ENCODE assay signal across 1 cellular context in the genomic region with DNA sequence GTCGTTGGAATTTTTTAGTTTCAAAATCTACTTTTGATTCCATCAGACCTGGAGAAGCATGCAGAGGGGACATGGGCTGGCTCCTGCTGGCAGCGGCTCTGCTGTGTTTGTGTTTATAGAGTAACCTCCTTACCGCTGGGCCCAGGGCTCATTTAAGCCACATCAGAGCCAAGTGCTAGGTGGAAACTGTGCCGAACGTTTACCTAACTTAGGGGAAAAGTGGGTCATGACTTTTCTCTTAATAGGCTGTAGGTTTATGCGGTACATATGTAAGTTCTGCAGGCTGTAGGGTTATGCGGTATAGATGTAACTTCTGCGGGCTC.
TF ChIP-seq lines count a peak whose summit lies in the region.

No MANE protein-coding gene starts in this region.

TF ChIP-seq in H1, 55 proteins besides CTCF, POLR2A, EP300 and RAD21:
- TF ChIP-seq RBBP5 (IDR thresholded peaks at IDR 0.05; ENCODE audit: borderline replicate concordance, low read depth, low read length) = no peak
- TF ChIP-seq SP1 (IDR thresholded peaks at IDR 0.05; ENCODE audit: low read depth, low read length) = no peak
- TF ChIP-seq HDAC6 (IDR thresholded peaks at IDR 0.05; ENCODE audit: low read depth, low read length) = no peak
- no peak for TF ChIP-seq SAP30 (IDR thresholded peaks at IDR 0.05; ENCODE audit: insufficient read depth, insufficient replicate concordance, low read length)
- TF ChIP-seq TEAD4 (IDR thresholded peaks at IDR 0.05; ENCODE audit: low read depth, low read length) = no peak
- TF ChIP-seq, protein P1, sequence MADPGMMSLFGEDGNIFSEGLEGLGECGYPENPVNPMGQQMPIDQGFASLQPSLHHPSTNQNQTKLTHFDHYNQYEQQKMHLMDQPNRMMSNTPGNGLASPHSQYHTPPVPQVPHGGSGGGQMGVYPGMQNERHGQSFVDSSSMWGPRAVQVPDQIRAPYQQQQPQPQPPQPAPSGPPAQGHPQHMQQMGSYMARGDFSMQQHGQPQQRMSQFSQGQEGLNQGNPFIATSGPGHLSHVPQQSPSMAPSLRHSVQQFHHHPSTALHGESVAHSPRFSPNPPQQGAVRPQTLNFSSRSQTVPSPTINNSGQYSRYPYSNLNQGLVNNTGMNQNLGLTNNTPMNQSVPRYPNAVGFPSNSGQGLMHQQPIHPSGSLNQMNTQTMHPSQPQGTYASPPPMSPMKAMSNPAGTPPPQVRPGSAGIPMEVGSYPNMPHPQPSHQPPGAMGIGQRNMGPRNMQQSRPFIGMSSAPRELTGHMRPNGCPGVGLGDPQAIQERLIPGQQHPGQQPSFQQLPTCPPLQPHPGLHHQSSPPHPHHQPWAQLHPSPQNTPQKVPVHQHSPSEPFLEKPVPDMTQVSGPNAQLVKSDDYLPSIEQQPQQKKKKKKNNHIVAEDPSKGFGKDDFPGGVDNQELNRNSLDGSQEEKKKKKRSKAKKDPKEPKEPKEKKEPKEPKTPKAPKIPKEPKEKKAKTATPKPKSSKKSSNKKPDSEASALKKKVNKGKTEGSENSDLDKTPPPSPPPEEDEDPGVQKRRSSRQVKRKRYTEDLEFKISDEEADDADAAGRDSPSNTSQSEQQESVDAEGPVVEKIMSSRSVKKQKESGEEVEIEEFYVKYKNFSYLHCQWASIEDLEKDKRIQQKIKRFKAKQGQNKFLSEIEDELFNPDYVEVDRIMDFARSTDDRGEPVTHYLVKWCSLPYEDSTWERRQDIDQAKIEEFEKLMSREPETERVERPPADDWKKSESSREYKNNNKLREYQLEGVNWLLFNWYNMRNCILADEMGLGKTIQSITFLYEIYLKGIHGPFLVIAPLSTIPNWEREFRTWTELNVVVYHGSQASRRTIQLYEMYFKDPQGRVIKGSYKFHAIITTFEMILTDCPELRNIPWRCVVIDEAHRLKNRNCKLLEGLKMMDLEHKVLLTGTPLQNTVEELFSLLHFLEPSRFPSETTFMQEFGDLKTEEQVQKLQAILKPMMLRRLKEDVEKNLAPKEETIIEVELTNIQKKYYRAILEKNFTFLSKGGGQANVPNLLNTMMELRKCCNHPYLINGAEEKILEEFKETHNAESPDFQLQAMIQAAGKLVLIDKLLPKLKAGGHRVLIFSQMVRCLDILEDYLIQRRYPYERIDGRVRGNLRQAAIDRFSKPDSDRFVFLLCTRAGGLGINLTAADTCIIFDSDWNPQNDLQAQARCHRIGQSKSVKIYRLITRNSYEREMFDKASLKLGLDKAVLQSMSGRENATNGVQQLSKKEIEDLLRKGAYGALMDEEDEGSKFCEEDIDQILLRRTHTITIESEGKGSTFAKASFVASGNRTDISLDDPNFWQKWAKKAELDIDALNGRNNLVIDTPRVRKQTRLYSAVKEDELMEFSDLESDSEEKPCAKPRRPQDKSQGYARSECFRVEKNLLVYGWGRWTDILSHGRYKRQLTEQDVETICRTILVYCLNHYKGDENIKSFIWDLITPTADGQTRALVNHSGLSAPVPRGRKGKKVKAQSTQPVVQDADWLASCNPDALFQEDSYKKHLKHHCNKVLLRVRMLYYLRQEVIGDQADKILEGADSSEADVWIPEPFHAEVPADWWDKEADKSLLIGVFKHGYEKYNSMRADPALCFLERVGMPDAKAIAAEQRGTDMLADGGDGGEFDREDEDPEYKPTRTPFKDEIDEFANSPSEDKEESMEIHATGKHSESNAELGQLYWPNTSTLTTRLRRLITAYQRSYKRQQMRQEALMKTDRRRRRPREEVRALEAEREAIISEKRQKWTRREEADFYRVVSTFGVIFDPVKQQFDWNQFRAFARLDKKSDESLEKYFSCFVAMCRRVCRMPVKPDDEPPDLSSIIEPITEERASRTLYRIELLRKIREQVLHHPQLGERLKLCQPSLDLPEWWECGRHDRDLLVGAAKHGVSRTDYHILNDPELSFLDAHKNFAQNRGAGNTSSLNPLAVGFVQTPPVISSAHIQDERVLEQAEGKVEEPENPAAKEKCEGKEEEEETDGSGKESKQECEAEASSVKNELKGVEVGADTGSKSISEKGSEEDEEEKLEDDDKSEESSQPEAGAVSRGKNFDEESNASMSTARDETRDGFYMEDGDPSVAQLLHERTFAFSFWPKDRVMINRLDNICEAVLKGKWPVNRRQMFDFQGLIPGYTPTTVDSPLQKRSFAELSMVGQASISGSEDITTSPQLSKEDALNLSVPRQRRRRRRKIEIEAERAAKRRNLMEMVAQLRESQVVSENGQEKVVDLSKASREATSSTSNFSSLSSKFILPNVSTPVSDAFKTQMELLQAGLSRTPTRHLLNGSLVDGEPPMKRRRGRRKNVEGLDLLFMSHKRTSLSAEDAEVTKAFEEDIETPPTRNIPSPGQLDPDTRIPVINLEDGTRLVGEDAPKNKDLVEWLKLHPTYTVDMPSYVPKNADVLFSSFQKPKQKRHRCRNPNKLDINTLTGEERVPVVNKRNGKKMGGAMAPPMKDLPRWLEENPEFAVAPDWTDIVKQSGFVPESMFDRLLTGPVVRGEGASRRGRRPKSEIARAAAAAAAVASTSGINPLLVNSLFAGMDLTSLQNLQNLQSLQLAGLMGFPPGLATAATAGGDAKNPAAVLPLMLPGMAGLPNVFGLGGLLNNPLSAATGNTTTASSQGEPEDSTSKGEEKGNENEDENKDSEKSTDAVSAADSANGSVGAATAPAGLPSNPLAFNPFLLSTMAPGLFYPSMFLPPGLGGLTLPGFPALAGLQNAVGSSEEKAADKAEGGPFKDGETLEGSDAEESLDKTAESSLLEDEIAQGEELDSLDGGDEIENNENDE (IDR thresholded peaks at IDR 0.05; ENCODE audit: insufficient replicate concordance, low read length) = no peak
- no peak for TF ChIP-seq SUZ12 (IDR thresholded peaks at IDR 0.05; ENCODE audit: low read length)
- TF ChIP-seq HDAC2 (IDR thresholded peaks at IDR 0.05; ENCODE audit: borderline replicate concordance in 1 of 2, low read depth in 2 of 2, low read length in 2 of 2) = no peak
- TF ChIP-seq MAX (IDR thresholded peaks at IDR 0.05) = no peak
- TF ChIP-seq RXRA (IDR thresholded peaks at IDR 0.05; ENCODE audit: insufficient read depth, low read depth, low read length) = no peak
- TF ChIP-seq BACH1 (IDR thresholded peaks at IDR 0.05; ENCODE audit: low read length) = no peak
- TF ChIP-seq FOSL1 (IDR thresholded peaks at IDR 0.05; ENCODE audit: insufficient read depth, low read depth, low read length) = no peak
- TF ChIP-seq TAF7 (optimal IDR thresholded peaks at IDR 0.05; ENCODE audit: borderline replicate concordance, low read depth, low read length) = no peak
- no peak for TF ChIP-seq TAF1 (IDR thresholded peaks at IDR 0.05; ENCODE audit: low read depth, low read length)
- no peak for TF ChIP-seq TCF12 (IDR thresholded peaks at IDR 0.05; ENCODE audit: low read depth, low read length)
- no peak for TF ChIP-seq CBX5 (IDR thresholded peaks at IDR 0.05; ENCODE audit: low read depth, low read length)
